ENCODE assay signal across 8 cellular contexts in genomic region chr6:34235605-34236422, GRCh38. TPM values are rescaled to one million over a fixed set of nuclear protein-coding genes. Genes with fewer than 3 reads are reported as not detected.
A peak's percentile ranks its signal among the peaks of the same experiment; 100 is the strongest.
DNase-seq lines count a peak whose midpoint lies in the region; ATAC-seq, FAIRE-seq and TF ChIP-seq lines count a peak whose summit lies in the region.

No MANE protein-coding gene starts in this region.

- H3K23ac ChIP-seq in H1 (ENCODE audit: insufficient read length): no peak overlapping the region

- ATAC-seq in SK-N-SH treated with all-trans-retinoic acid at 6 μM for 48 hours (no peak), HG03097 (IDR thresholded peaks at IDR 0.05; ENCODE audit: low FRiP score, unreplicated experiment) (no peak)

- H3K4me3 ChIP-seq in SK-N-SH (ENCODE audit: low read depth in 2 of 2, low read length in 1 of 2) (peak overlapping the region in 1 of 2 experiments; percentile 60; a peak in 1 of 4 replicates), H1 (ENCODE audit: extremely low read depth in 1 of 4, insufficient read depth in 2 of 4, low read depth in 3 of 4, low read length in 4 of 4) (peak overlapping the region; percentile 81 to 88 (median 86)), muscle layer of colon (ENCODE audit: low read depth in 1 of 2, low read length in 2 of 2) (peak overlapping the region; percentile 32 to 35), subcutaneous abdominal adipose tissue (ENCODE audit: low read depth in 1 of 5, low read length in 5 of 5) (peak overlapping the region; percentile 56 to 69 (median 59))
- peak overlapping the region; percentile 62 for H3K4me3 ChIP-seq in Jurkat, Clone E6-1 (ENCODE audit: low read length)

- H2BK15ac ChIP-seq in H1 (ENCODE audit: low read length): no peak overlapping the region

- H3F3A ChIP-seq in SK-N-SH (replicated peaks; ENCODE audit: insufficient read depth): peaks cover 21% of the 10 kb centered on the region

- no peak for FAIRE-seq in H1 (lab: Jason Lieb, UNC)

- peak overlapping the region; percentile 95; the same call in 1 of the 2 replicates for H2BK12ac ChIP-seq in H1 (ENCODE audit: low read depth, low read length)

- H4K91ac ChIP-seq in H1 (replicated peaks; ENCODE audit: insufficient read length, low read length): peak overlapping the region; percentile 56

- DNase-seq in SK-N-SH (no peak), H1 (ENCODE audit: low read depth in 1 of 2, low spot score in 2 of 2) (peak in 1 of 2 experiments; percentile 90)
- no peak for DNase-seq in Jurkat, Clone E6-1 (ENCODE audit: low read depth, low spot score)
- peak; percentile 44 to 59 for DNase-seq in activated CD8-positive, alpha-beta memory T cell treated with anti-CD3 and anti-CD28 coated beads for 4 hours (ENCODE audit: low read depth in 2 of 2)

- H4K20me1 ChIP-seq in SK-N-SH (ENCODE audit: insufficient read depth) (no peaks in the 10 kb centered on the region), H1 (replicated peaks in 1 of 2; ENCODE audit: control insufficient read depth in 1 of 2, insufficient read depth in 2 of 2, low read length in 2 of 2) (peaks cover 23 to 26% of the 10 kb centered on the region in 2 experiments)

- H3K9ac ChIP-seq in SK-N-SH (no peak overlapping the region), H1 (replicated peaks in 1 of 4; ENCODE audit: extremely low read depth in 1 of 4, low read depth in 3 of 4, low read length in 3 of 4) (peak overlapping the region; percentile 90 to 98 (median 94)), muscle layer of colon (ENCODE audit: low read length) (peak overlapping the region; percentile 49), subcutaneous abdominal adipose tissue (ENCODE audit: low read length in 5 of 5) (peak overlapping the region in 4 of 5 donors; percentile 48 to 77 (median 71))

- TF ChIP-seq RAD21 in SK-N-SH (IDR thresholded peaks at IDR 0.05; ENCODE audit: low read length) (no peak), H1 (IDR thresholded peaks at IDR 0.05 in 1 of 2, conservative IDR thresholded peaks at IDR 0.05 in 1 of 2; ENCODE audit: low read depth in 2 of 2, low read length in 2 of 2) (no peak)

- TF ChIP-seq POLR2A in H1 (IDR thresholded peaks at IDR 0.05; ENCODE audit: control extremely low read depth in 1 of 2, low read depth in 2 of 2, low read length in 2 of 2): peak in 1 of 2 experiments; percentile 92; a peak in 2 of 3 replicates

- H3K36me3 ChIP-seq in SK-N-SH (replicated peaks in 1 of 2; ENCODE audit: control insufficient read depth in 1 of 2, insufficient read depth in 2 of 2, low read length in 1 of 2) (peaks cover 0 to 2% of the 10 kb centered on the region in 2 experiments), H1 (ENCODE audit: control insufficient read depth in 2 of 4, insufficient read depth in 4 of 4, low read length in 3 of 4) (peaks cover 6 to 24% (median 15%) of the 10 kb centered on the region in 4 experiments; a peak in 7 of 8 replicates), muscle layer of colon (ENCODE audit: insufficient read depth, low read length) (no peaks in the 10 kb centered on the region), subcutaneous abdominal adipose tissue (ENCODE audit: control insufficient read depth in 5 of 5, insufficient read depth in 5 of 5, low read length in 5 of 5) (peaks cover 0 to 3% (median 0%) of the 10 kb centered on the region in 5 donors)

- H3K79me1 ChIP-seq in H1 (ENCODE audit: low read depth, low read length): peaks cover 8% of the 10 kb centered on the region

- H3K4me1 ChIP-seq in SK-N-SH (ENCODE audit: control insufficient read depth in 1 of 2, insufficient read depth in 2 of 2, low read depth in 1 of 2, low read length in 1 of 2) (peaks cover 9 to 18% of the 10 kb centered on the region in 2 experiments), H1 (replicated peaks in 1 of 4; ENCODE audit: control insufficient read depth in 3 of 4, insufficient read depth in 4 of 4, low read length in 3 of 4) (peaks cover 0 to 31% (median 22%) of the 10 kb centered on the region in 4 experiments; a peak in 6 of 7 replicates), muscle layer of colon (ENCODE audit: insufficient read depth, low read length) (peaks cover 11% of the 10 kb centered on the region), subcutaneous abdominal adipose tissue (ENCODE audit: control insufficient read depth in 5 of 5, insufficient read depth in 5 of 5, low read length in 5 of 5) (peaks cover 0 to 23% (median 21%) of the 10 kb centered on the region in 5 donors)

- H3K27ac ChIP-seq in SK-N-SH (ENCODE audit: low read depth in 2 of 2, low read length in 1 of 2): no peak overlapping the region
- peak overlapping the region; percentile 96 for H3K27ac ChIP-seq in H1 (ENCODE audit: low read depth, low read length)
- peak overlapping the region; percentile 83 for H3K27ac ChIP-seq in muscle layer of colon (ENCODE audit: low read depth, low read length)
- peak overlapping the region; percentile 90 for H3K27ac ChIP-seq in subcutaneous abdominal adipose tissue (ENCODE audit: low read depth, low read length)

- H3K14ac ChIP-seq in H1 (ENCODE audit: insufficient read length): no peak overlapping the region

- H3K23me2 ChIP-seq in H1 (ENCODE audit: low read depth, low read length): peaks cover 12% of the 10 kb centered on the region

- H2AFZ ChIP-seq in SK-N-SH (ENCODE audit: low read depth): no peak overlapping the region
- H2AFZ ChIP-seq in H1 (ENCODE audit: low read length): no peak overlapping the region

- no peak overlapping the region; the same call in 1 of the 2 replicates for H2BK20ac ChIP-seq in H1 (ENCODE audit: low read length)

- H2BK120ac ChIP-seq in H1 (replicated peaks; ENCODE audit: low read depth, low read length): peak overlapping the region; percentile 2

- peak overlapping the region; percentile 6 for H3K4ac ChIP-seq in H1 (replicated peaks; ENCODE audit: insufficient read length, low read depth, low read length)

- H4K8ac ChIP-seq in H1 (ENCODE audit: extremely low read depth, insufficient read depth, low read length): peak overlapping the region; percentile 94

- POLR2A ChIA-PET in SK-N-SH (lab: Yijun Ruan, JAX): interaction anchor here (1.0 to 1.7 kb wide), 3 partner anchors 9 to 13 kb away, joined by 3 to 15 read pairs (median 6); partner anchors contain the start of gene SMIM29
- POLR2A ChIA-PET in H1 (lab: Charles Lee; ENCODE audit: partially characterized antibody): interaction anchor here (0.7 to 5.1 kb wide), 26 partner anchors 10 to 556 kb away, joined by 3 to 144 read pairs (median 6); partner anchors contain the start of genes BLTP3A, GRM4, RPS10 and SMIM29

- H3K9me2 ChIP-seq in SK-N-SH: no peaks in the 10 kb centered on the region

- H4K5ac ChIP-seq in H1 (ENCODE audit: insufficient read length, low read depth, low read length): peak overlapping the region; percentile 25

- 85% methylated on average over 35 of the region's 54 CpGs for WGBS in SK-N-SH (ENCODE audit: low lambda C conversion rate)
- 0% methylated on average over 34 of the region's 54 CpGs; no CpG with 5 or more reads in 1 of the 2 experiments for WGBS in H1 (ENCODE audit: extremely low coverage in 1 of 2, insufficient coverage in 1 of 2, insufficient read length in 1 of 2, insufficient replicate concordance in 2 of 2, low coverage in 1 of 2, low lambda C conversion rate in 2 of 2, missing lambda C conversion rate in 1 of 2), 2 experiments

- H3K18ac ChIP-seq in H1 (ENCODE audit: extremely low read depth, low read length): peak overlapping the region; percentile 98

- no peak for TF ChIP-seq CTCF in SK-N-SH (IDR thresholded peaks at IDR 0.05)
- TF ChIP-seq CTCF in H1 (IDR thresholded peaks at IDR 0.05; ENCODE audit: control extremely low read depth in 1 of 3, insufficient read depth in 1 of 3, low read depth in 1 of 3, low read length in 3 of 3): 0 out of 4 replicates have a peak, but pooled peaks of 1 of the 3 experiments have one; percentile 3

- CTCF ChIA-PET in SK-N-SH (lab: Yijun Ruan, JAX): interaction anchor here (0.7 to 2.0 kb wide), 6 partner anchors 9 to 291 kb away, joined by 4 to 18 read pairs (median 4); no protein-coding TSS in a partner anchor
- CTCF ChIA-PET in H1 (lab: Charles Lee; ENCODE audit: partially characterized antibody): interaction anchor here (1.0 to 1.9 kb wide), 4 partner anchors 12 to 72 kb away, joined by 4 to 17 read pairs (median 6); no protein-coding TSS in a partner anchor

- H3K4me2 ChIP-seq in SK-N-SH: peak overlapping the region; percentile 78; the same call in 1 of the 2 replicates
- H3K4me2 ChIP-seq in H1 (ENCODE audit: insufficient read depth in 1 of 2, low read depth in 2 of 2, low read length in 2 of 2): peak overlapping the region; percentile 84 to 87

- H3K27me3 ChIP-seq in SK-N-SH (ENCODE audit: insufficient read depth) (no peaks in the 10 kb centered on the region), H1 (replicated peaks in 1 of 4; ENCODE audit: control insufficient read depth in 3 of 4, extremely low read depth in 1 of 4, insufficient read depth in 3 of 4, low read length in 3 of 4) (no peaks in the 10 kb centered on the region), muscle layer of colon (ENCODE audit: control insufficient read depth in 1 of 2, insufficient read depth in 2 of 2, low read length in 2 of 2) (no peaks in the 10 kb centered on the region), subcutaneous abdominal adipose tissue (ENCODE audit: control insufficient read depth in 5 of 5, insufficient read depth in 4 of 5, low read length in 5 of 5) (no peaks in the 10 kb centered on the region)

- H3K9me3 ChIP-seq in SK-N-SH (no peaks in the 10 kb centered on the region), H1 (ENCODE audit: insufficient read depth in 2 of 2, low read depth in 1 of 2, low read length in 1 of 2) (no peaks in the 10 kb centered on the region), muscle layer of colon (ENCODE audit: low read length) (no peaks in the 10 kb centered on the region), subcutaneous abdominal adipose tissue (ENCODE audit: control insufficient read depth in 5 of 5, low read length in 5 of 5) (no peaks in the 10 kb centered on the region)

- peak overlapping the region; percentile 99 for H2BK5ac ChIP-seq in H1 (ENCODE audit: low read depth, low read length)

- peaks cover 30% of the 10 kb centered on the region for H3K79me2 ChIP-seq in SK-N-SH (ENCODE audit: insufficient read depth)
- peaks cover 32 to 42% of the 10 kb centered on the region in 2 experiments for H3K79me2 ChIP-seq in H1 (ENCODE audit: control insufficient read depth in 1 of 2, insufficient read depth in 2 of 2, low read length in 2 of 2)

- TF ChIP-seq EP300 in SK-N-SH (IDR thresholded peaks at IDR 0.05; ENCODE audit: borderline replicate concordance in 1 of 2, low read depth in 1 of 2, low read length in 1 of 2): no peak
- peak in 1 of 2 experiments; percentile 43; a peak in 1 of 3 replicates for TF ChIP-seq EP300 in H1 (IDR thresholded peaks at IDR 0.05; ENCODE audit: borderline replicate concordance in 1 of 2, low read depth in 2 of 2, low read length in 2 of 2)

- H3K56ac ChIP-seq in H1 (replicated peaks; ENCODE audit: insufficient read length, low read depth, low read length): peak overlapping the region; percentile 91

- H2AK5ac ChIP-seq in H1 (ENCODE audit: low read depth, low read length): peak overlapping the region; percentile 99

RNA-seq across cellular contexts. Expression of gene HMGA1, which starts 0.9 kb away (rescaled TPM):
- 185 and 433 TPM in 2 replicates for polyA plus RNA-seq in SK-N-SH (2012; rRNA removed)
- polyA plus RNA-seq in SK-N-SH (2012; cell fraction: cytosol; rRNA removed): 168 and 262 TPM in 2 replicates
- polyA plus RNA-seq in SK-N-SH (2012; cell fraction: nucleus; rRNA removed): 132 and 146 TPM in 2 replicates
- polyA plus RNA-seq in Jurkat, Clone E6-1 (2012; ENCODE audit: insufficient read depth, insufficient read length): 492 TPM
- 2,636 and 2,728 TPM in 2 replicates for total RNA-seq in H1 (2021; fragmentation: NEBNext Ultra II Directional; extraction: Animal tissue kit (Norgen Biotek cat#: 25700))
- 1,557 and 2,732 TPM in 2 replicates for polyA plus RNA-seq in H1 (2011; rRNA removed)
- 964 TPM for polyA plus RNA-seq in H1 (2011; cell fraction: cytosol; rRNA removed)
- polyA plus RNA-seq in H1 (2011; cell fraction: nucleus; rRNA removed): 1,246 TPM
- 1,617 to 2,329 TPM (median 2,130 TPM) in 4 replicates for polyA plus RNA-seq in H1 (2012, experiment 1 of 2)
- 2,251 TPM for polyA plus RNA-seq in H1 (2012, experiment 2 of 2)
- 2,575 TPM for polyA plus RNA-seq in H1 (2013, experiment 1 of 2)
- 2,634 TPM for polyA plus RNA-seq in H1 (2013, experiment 2 of 2)
- 338 and 485 TPM in 2 replicates for polyA minus RNA-seq in H1 (2011; rRNA and poly(A)+ RNA removed)
- polyA minus RNA-seq in H1 (2011; cell fraction: cytosol; rRNA and poly(A)+ RNA removed): 832 TPM
- polyA minus RNA-seq in H1 (2011; cell fraction: nucleus; rRNA and poly(A)+ RNA removed): 540 TPM

RNA-seq across cellular contexts. Expression of gene SMIM29, which starts 13.0 kb away (rescaled TPM):
- polyA plus RNA-seq in SK-N-SH (2012; rRNA removed) (50.2 and 52.2 TPM in 2 replicates), H1 (2011; rRNA removed) (22.4 and 34.7 TPM in 2 replicates)
- 20.6 and 31.3 TPM in 2 replicates for polyA plus RNA-seq in SK-N-SH (2012; cell fraction: cytosol; rRNA removed)
- 41.8 and 68.7 TPM in 2 replicates for polyA plus RNA-seq in SK-N-SH (2012; cell fraction: nucleus; rRNA removed)
- 21.1 TPM for polyA plus RNA-seq in Jurkat, Clone E6-1 (2012; ENCODE audit: insufficient read depth, insufficient read length)
- 7.0 and 7.5 TPM in 2 replicates for total RNA-seq in H1 (2021; fragmentation: NEBNext Ultra II Directional; extraction: Animal tissue kit (Norgen Biotek cat#: 25700))
- 15.6 TPM for polyA plus RNA-seq in H1 (2011; cell fraction: cytosol; rRNA removed)
- 15.2 TPM for polyA plus RNA-seq in H1 (2011; cell fraction: nucleus; rRNA removed)
- 6.4 to 10.4 TPM (median 8.7 TPM) in 4 replicates for polyA plus RNA-seq in H1 (2012, experiment 1 of 2)
- polyA plus RNA-seq in H1 (2012, experiment 2 of 2): 8.8 TPM
- polyA plus RNA-seq in H1 (2013, experiment 1 of 2): 6.6 TPM
- 6.5 TPM for polyA plus RNA-seq in H1 (2013, experiment 2 of 2)
- polyA minus RNA-seq in H1 (2011; rRNA and poly(A)+ RNA removed): 3.6 and 6.5 TPM in 2 replicates
- polyA minus RNA-seq in H1 (2011; cell fraction: cytosol; rRNA and poly(A)+ RNA removed): 6.1 TPM
- 11.5 TPM for polyA minus RNA-seq in H1 (2011; cell fraction: nucleus; rRNA and poly(A)+ RNA removed)

Comparison
In these comparisons a context has a peak if more than half of its experiments do, and no peak if none do; other contexts are left out.
1. DNase-seq: peak in activated CD8-positive, alpha-beta memory T cell treated with anti-CD3 and anti-CD28 coated beads for 4 hours (2 of 2); none in SK-N-SH (single experiment) and Jurkat, Clone E6-1 (single experiment).
2. H3K27ac ChIP-seq: peak in H1 (single experiment), muscle layer of colon (single experiment) and subcutaneous abdominal adipose tissue (single experiment); none in SK-N-SH (0 of 2).
3. Of the 17 proteins assayed by ChIP-seq in both H1 and SK-N-SH: peak only in H1: JUND, POLR2AphosphoS5, RXRA, SIN3A, TAF1, TEAD4 and 2 more; only in SK-N-SH: none; in both: none; in neither: 7; mixed calls (peak in some experiments, not most) for 2.